In the genomic region with DNA sequence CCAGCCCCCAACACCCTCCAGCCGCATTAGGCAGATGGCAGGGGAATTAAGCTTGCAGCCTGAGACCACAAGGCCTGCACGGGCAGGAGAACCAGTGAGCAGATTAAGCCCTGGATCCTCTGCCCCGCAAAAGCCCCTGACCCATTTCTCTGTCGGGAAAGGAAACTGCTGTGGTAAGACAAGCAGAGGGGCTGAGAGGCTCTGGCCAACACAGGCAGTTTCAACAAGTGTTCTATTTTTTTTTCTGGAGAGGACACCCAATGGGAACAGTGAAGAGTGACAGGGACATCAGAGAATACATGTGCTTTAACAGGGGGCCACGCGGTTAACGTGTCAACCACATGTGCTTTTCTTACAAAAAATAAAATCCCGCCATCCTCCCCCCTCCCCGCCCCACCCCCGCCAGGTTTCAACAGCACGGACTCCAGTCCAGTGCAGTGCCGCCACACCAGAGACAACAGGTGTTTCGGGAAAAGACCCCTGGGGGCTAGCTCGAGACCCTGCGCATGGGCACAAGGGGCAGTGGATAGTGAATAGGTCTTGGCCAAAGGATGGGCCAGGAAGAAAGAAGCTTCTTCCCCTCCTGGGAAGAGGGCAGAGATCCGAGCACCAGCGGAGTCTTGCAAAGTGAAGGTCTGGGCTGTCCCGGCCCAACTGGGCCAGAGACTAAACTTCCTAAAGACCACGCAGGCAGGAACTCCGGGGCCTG, we compare ENCODE assay signal across 8 cellular contexts. TPM values are rescaled to one million over a fixed set of nuclear protein-coding genes. Genes with fewer than 3 reads are reported as not detected.
DNase-seq lines count a peak whose midpoint lies in the region; ATAC-seq and TF ChIP-seq lines count a peak whose summit lies in the region.

No MANE protein-coding gene starts in this region.

- peaks cover 58% of the 10 kb centered on the region for H3K4me1 ChIP-seq in mononuclear cell (ENCODE audit: insufficient read depth, low read length)
- H3K4me1 ChIP-seq in stomach: peaks cover 51 to 63% (median 55%) of the 10 kb centered on the region in 4 donors

- no peaks in the 10 kb centered on the region for H3K27me3 ChIP-seq in mononuclear cell (ENCODE audit: insufficient read depth, low read length)
- no peaks in the 10 kb centered on the region for H3K27me3 ChIP-seq in stomach

- peak overlapping the region; percentile 97 for H3K4me3 ChIP-seq in mononuclear cell (ENCODE audit: low read length)
- peak overlapping the region; percentile 64 to 99 (median 74) for H3K4me3 ChIP-seq in stomach

- WGBS in stomach, 5 donors: 2 to 6% (median 3%) methylated on average over 14 to 20 of the region's 20 CpGs

- no peak for TF ChIP-seq POLR2A in stomach (IDR thresholded peaks at IDR 0.05)

- peak; percentile 30 to 40 for DNase-seq in AML-193 (lab: John Stamatoyannopoulos, UW)
- peak; percentile 30 for DNase-seq in HT-29 (ENCODE audit: low spot score)
- peak; percentile 36 for DNase-seq in effector CD4-positive, alpha-beta T cell
- DNase-seq in stomach: no peak
- no peak for DNase-seq in superior temporal gyrus (ENCODE audit: extremely low spot score)

- H3K9me3 ChIP-seq in mononuclear cell (ENCODE audit: low read depth, low read length) (no peaks in the 10 kb centered on the region), stomach (no peaks in the 10 kb centered on the region)

- no peak for TF ChIP-seq CTCF in stomach (IDR thresholded peaks at IDR 0.05)

- intact Hi-C loops in stomach (cut with DNase I; ENCODE audit: low total_unique reads): no loop called here

- ATAC-seq in GM18909 (IDR thresholded peaks at IDR 0.05; ENCODE audit: poor library complexity, unreplicated experiment): peak; percentile 14
- peak; percentile 25 to 34 for ATAC-seq in activated CD4-positive, CD25-positive, alpha-beta regulatory T cell treated with anti-CD3 and anti-CD28 coated beads, Interleukin-2, amount 50 U/mL, for 24 hours

- no peaks in the 10 kb centered on the region for H3K36me3 ChIP-seq in stomach

- no peak for TF ChIP-seq EP300 in stomach (IDR thresholded peaks at IDR 0.05)

- peak overlapping the region; percentile 90 to 99 (median 96) for H3K27ac ChIP-seq in stomach

RNA-seq across cellular contexts. Expression of gene FYCO1, which starts 0.8 kb away (rescaled TPM):
- total RNA-seq in HT-29 (2014; rRNA removed; shearing (Covaris generic)): 8.5 and 9.7 TPM in 2 replicates
- total RNA-seq in mononuclear cell (12.1 TPM), stomach (10 to 100 TPM; 18.0 to 97.4 (median 39.3) TPM)
- 10 to 100 TPM; 10.7 to 11.8 (median 11.3) TPM for polyA plus RNA-seq in stomach

RNA-seq across cellular contexts. Expression of gene XCR1, which starts 32.5 kb away (rescaled TPM):
- not detected in 2 replicates for total RNA-seq in HT-29 (2014; rRNA removed; shearing (Covaris generic))
- total RNA-seq in mononuclear cell (1.0 TPM), stomach (under 1 TPM in 3 of 5 donors, not detected in 2; under 0.01 to 0.37 (median 0.14) TPM)
- under 1 TPM in 1 of 3 donors, not detected in 2; 0.03 TPM for polyA plus RNA-seq in stomach

RNA-seq across cellular contexts. Expression of gene CXCR6, which starts 51.6 kb away (rescaled TPM):
- total RNA-seq in HT-29 (2014; rRNA removed; shearing (Covaris generic)): not detected in 2 replicates
- 5.2 TPM for total RNA-seq in mononuclear cell
- 10 to 100 TPM in 1 of 5 donors, 1 to 10 TPM in 1, not detected in 3; 1.1 to 14.8 TPM for total RNA-seq in stomach
- polyA plus RNA-seq in stomach: 1 to 10 TPM in 1 of 3 donors, under 1 TPM in 2; 0.31 to 3.2 (median 0.70) TPM

Comparison
In these comparisons a context has a peak if more than half of its experiments do, and no peak if none do; other contexts are left out.
1. DNase-seq: peak in AML-193 (2 of 2), HT-29 (single experiment) and effector CD4-positive, alpha-beta T cell (single experiment); none in stomach (single experiment) and superior temporal gyrus (single experiment).